21 cellular contexts compared by ENCODE assay signal in the genomic region with DNA sequence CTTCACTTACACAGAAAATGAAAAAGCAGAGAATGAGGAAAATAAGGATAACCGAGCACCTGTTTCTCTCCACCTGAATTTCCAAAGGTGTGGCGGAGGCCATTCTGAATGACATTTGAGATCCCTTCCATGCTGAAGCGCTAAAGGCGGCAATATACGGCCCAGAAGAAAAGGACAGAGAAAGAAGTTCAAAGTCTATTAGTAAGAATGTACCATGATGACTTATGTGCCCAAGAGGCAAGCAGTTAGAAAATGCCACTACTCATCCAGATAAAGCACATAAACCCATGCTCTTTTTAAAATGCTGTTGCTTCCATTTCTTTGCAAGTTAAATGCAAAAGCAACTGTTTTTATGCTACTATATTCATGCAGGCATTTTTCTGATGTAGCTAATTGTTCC. TPM values are rescaled to one million over a fixed set of nuclear protein-coding genes. Genes with fewer than 3 reads are reported as not detected.
DNase-seq lines count a peak whose midpoint lies in the region; ATAC-seq and TF ChIP-seq lines count a peak whose summit lies in the region.
"Had no signal": no experiment of that assay in that cellular context is flagged by ENCODE, and none has a peak within 500 bp of the region (broad histone marks: within the 10 kb centered on the region; RNA-seq: fewer than 3 reads in every experiment).

No MANE protein-coding gene starts in this region.

- TF ChIP-seq CTCF in heart left ventricle (IDR thresholded peaks at IDR 0.05) (no peak), left lung (IDR thresholded peaks at IDR 0.05) (no peak)

- H3K9ac ChIP-seq in adipocyte (ENCODE audit: low read length) (peak overlapping the region; percentile 62), subcutaneous abdominal adipose tissue (ENCODE audit: low read length in 5 of 5) (no peak overlapping the region)
- H3K9ac ChIP-seq: parathyroid adenoma had no signal

- DNase-seq in heart left ventricle = no peak
- DNase-seq in right cardiac atrium = no peak
- DNase-seq in adipocyte (ENCODE audit: low read depth) = no peak
- DNase-seq in left lung = no peak
- no peak for DNase-seq in MV-4-11 (lab: John Stamatoyannopoulos, UW)
- no peak for DNase-seq in naive thymus-derived CD8-positive, alpha-beta T cell
- DNase-seq: activated CD4-positive, alpha-beta T cell treated with anti-CD3 and anti-CD28 coated beads for 4 hours; activated naive CD8-positive, alpha-beta T cell treated with anti-CD3 and anti-CD28 coated beads, Interleukin-2, amount 50 U/mL, for 24 hours; glutamatergic neuron; MM.1S; NCI-H82; stimulated activated CD4-positive, alpha-beta T cell treated with anti-CD3 and anti-CD28 coated beads, Interleukin-4, amount 100 ng/mL, for 24 hours; stomach had no signal

- H3K36me3 ChIP-seq in heart left ventricle (peaks cover 0 to 26% (median 5%) of the 10 kb centered on the region in 9 donors), adipocyte (ENCODE audit: control insufficient read depth, insufficient read depth, low read length, severe bottlenecking) (peaks cover 30% of the 10 kb centered on the region), left lung (peaks cover 0 to 9% of the 10 kb centered on the region in 2 donors), subcutaneous abdominal adipose tissue (ENCODE audit: control insufficient read depth in 5 of 5, insufficient read depth in 5 of 5, low read length in 5 of 5) (peaks cover 8 to 12% (median 8%) of the 10 kb centered on the region in 5 donors)
- H3K36me3 ChIP-seq: cardiac muscle cell had no signal

- H3K27me3 ChIP-seq in heart left ventricle (no peaks in the 10 kb centered on the region), right cardiac atrium (ENCODE audit: control insufficient read depth, insufficient read depth) (no peaks in the 10 kb centered on the region), adipocyte (replicated peaks; ENCODE audit: control insufficient read depth, insufficient read depth, low read length) (no peaks in the 10 kb centered on the region), left lung (no peaks in the 10 kb centered on the region), subcutaneous abdominal adipose tissue (ENCODE audit: control insufficient read depth in 5 of 5, insufficient read depth in 4 of 5, low read length in 5 of 5) (no peaks in the 10 kb centered on the region)
- H3K27me3 ChIP-seq: BLaER1 treated with 17β-estradiol and CSF1 and Interleukin-3, amounts not matched to agents 10 nM and 100 nM; cardiac muscle cell; stomach had no signal

- H3K27ac Mint-ChIP-seq in naive thymus-derived CD8-positive, alpha-beta T cell = no peak overlapping the region
- H3K27ac Mint-ChIP-seq: activated naive CD8-positive, alpha-beta T cell treated with anti-CD3 and anti-CD28 coated beads, Interleukin-2, amount 50 U/mL, for 24 hours; GM23338; natural killer cell treated with Interleukin-12 subunit alpha and Interleukin-12 subunit beta and Interleukin-15 and Interleukin-18, amount 100 ng/mL, for 72 hours had no signal

- H3K9me3 ChIP-seq in heart left ventricle = no peaks in the 10 kb centered on the region
- H3K9me3 ChIP-seq in right cardiac atrium (ENCODE audit: control insufficient read depth, low read length) = no peaks in the 10 kb centered on the region
- H3K9me3 ChIP-seq in adipocyte (ENCODE audit: control insufficient read depth, low read length) = no peaks in the 10 kb centered on the region
- H3K9me3 ChIP-seq in left lung = no peaks in the 10 kb centered on the region
- H3K9me3 ChIP-seq in subcutaneous abdominal adipose tissue (ENCODE audit: control insufficient read depth in 5 of 5, low read length in 5 of 5) = no peaks in the 10 kb centered on the region
- H3K9me3 ChIP-seq: stomach had no signal

- intact Hi-C loops in heart left ventricle (cut with DNase I) (no loop called here), right cardiac atrium (cut with DNase I) (no loop called here), left lung (cut with DNase I) (no loop called here)

- H3K27ac ChIP-seq in heart left ventricle (peak overlapping the region in 9 of 12 donors; percentile 26 to 76 (median 56)), right cardiac atrium (ENCODE audit: low read length) (no peak overlapping the region), left lung (peak overlapping the region; percentile 72 to 79), subcutaneous abdominal adipose tissue (ENCODE audit: low read depth, low read length) (peak overlapping the region; percentile 70)
- H3K27ac ChIP-seq: cardiac muscle cell, parathyroid adenoma had no signal

- TF ChIP-seq POLR2A in heart left ventricle (IDR thresholded peaks at IDR 0.05) = no peak

- H3K27me3 Mint-ChIP-seq in naive thymus-derived CD8-positive, alpha-beta T cell = no peaks in the 10 kb centered on the region
- H3K27me3 Mint-ChIP-seq: activated naive CD8-positive, alpha-beta T cell treated with anti-CD3 and anti-CD28 coated beads, Interleukin-2, amount 50 U/mL, for 24 hours; natural killer cell treated with Interleukin-12 subunit alpha and Interleukin-12 subunit beta and Interleukin-15 and Interleukin-18, amount 100 ng/mL, for 72 hours had no signal

- no peak overlapping the region for H3K4me3 Mint-ChIP-seq in naive thymus-derived CD8-positive, alpha-beta T cell
- H3K4me3 Mint-ChIP-seq: activated naive CD8-positive, alpha-beta T cell treated with anti-CD3 and anti-CD28 coated beads, Interleukin-2, amount 50 U/mL, for 24 hours; GM23338; natural killer cell treated with Interleukin-12 subunit alpha and Interleukin-12 subunit beta and Interleukin-15 and Interleukin-18, amount 100 ng/mL, for 72 hours had no signal

- H3K36me3 Mint-ChIP-seq in naive thymus-derived CD8-positive, alpha-beta T cell = peaks cover 11 to 69% (median 32%) of the 10 kb centered on the region in 3 donors

- H3K4me1 ChIP-seq in heart left ventricle (peaks cover 0 to 47% (median 9%) of the 10 kb centered on the region in 12 donors), right cardiac atrium (ENCODE audit: control insufficient read depth, insufficient read depth, low read length) (no peaks in the 10 kb centered on the region), adipocyte (ENCODE audit: control insufficient read depth, insufficient read depth, low read length) (peaks cover 82% of the 10 kb centered on the region), left lung (peaks cover 14 to 57% of the 10 kb centered on the region in 2 donors), subcutaneous abdominal adipose tissue (ENCODE audit: control insufficient read depth in 5 of 5, insufficient read depth in 5 of 5, low read length in 5 of 5) (peaks cover 4 to 38% (median 32%) of the 10 kb centered on the region in 5 donors)
- H3K4me1 ChIP-seq: parathyroid adenoma had no signal

- ATAC-seq in heart left ventricle (no peak), right cardiac atrium (no peak), left lung (no peak), HG02623 (IDR thresholded peaks at IDR 0.05; ENCODE audit: unreplicated experiment) (no peak)
- ATAC-seq in naive thymus-derived CD8-positive, alpha-beta T cell = no peak
- ATAC-seq: activated naive CD8-positive, alpha-beta T cell treated with anti-CD3 and anti-CD28 coated beads, Interleukin-2, amount 50 U/mL, for 24 hours; GM23338; natural killer cell treated with Interleukin-12 subunit alpha and Interleukin-12 subunit beta and Interleukin-15 and Interleukin-18, amount 100 ng/mL, for 72 hours had no signal

- 97 to 99% (median 98%) methylated on average over 5 of the region's 5 CpGs for WGBS in heart left ventricle, 4 donors
- WGBS in right cardiac atrium = 98% methylated on average over 5 of the region's 5 CpGs

- H3K4me1 Mint-ChIP-seq in naive thymus-derived CD8-positive, alpha-beta T cell = peaks cover 2 to 13% (median 9%) of the 10 kb centered on the region in 4 donors
- H3K4me1 Mint-ChIP-seq: activated naive CD8-positive, alpha-beta T cell treated with anti-CD3 and anti-CD28 coated beads, Interleukin-2, amount 50 U/mL, for 24 hours had no signal

- POLR2A ChIA-PET in naive thymus-derived CD8-positive, alpha-beta T cell (lab: Charles Lee) = no interaction called here

- H3K9me3 Mint-ChIP-seq in naive thymus-derived CD8-positive, alpha-beta T cell = no peaks in the 10 kb centered on the region
- H3K9me3 Mint-ChIP-seq: activated naive CD8-positive, alpha-beta T cell treated with anti-CD3 and anti-CD28 coated beads, Interleukin-2, amount 50 U/mL, for 24 hours; GM23338; natural killer cell treated with Interleukin-12 subunit alpha and Interleukin-12 subunit beta and Interleukin-15 and Interleukin-18, amount 100 ng/mL, for 72 hours had no signal

- H3K4me3 ChIP-seq in heart left ventricle (no peak overlapping the region), right cardiac atrium (ENCODE audit: low read length) (no peak overlapping the region), adipocyte (ENCODE audit: low read length) (peak overlapping the region; percentile 23), left lung (no peak overlapping the region), subcutaneous abdominal adipose tissue (ENCODE audit: low read depth in 1 of 5, low read length in 5 of 5) (no peak overlapping the region)
- H3K4me3 ChIP-seq: BLaER1 treated with 17β-estradiol and CSF1 and Interleukin-3, amounts not matched to agents 10 nM and 100 nM; cardiac muscle cell; GM23338; skin epidermis; stomach had no signal

RNA-seq across cellular contexts. Expression of gene FEZ2, which starts 37.2 kb away (rescaled TPM):
- total RNA-seq in heart left ventricle = 10 to 100 TPM; 39.4 to 55.4 (median 50.2) TPM
- 10 to 100 TPM; 26.5 to 29.8 TPM for polyA plus RNA-seq in heart left ventricle
- 10 to 100 TPM; 50.2 to 65.6 (median 58.0) TPM for total RNA-seq in right cardiac atrium
- 52.3 TPM for polyA plus RNA-seq in right cardiac atrium
- 10 to 100 TPM; 47.5 to 53.2 TPM for total RNA-seq in left lung
- 10 to 100 TPM; 11.9 to 15.2 TPM for total RNA-seq in naive thymus-derived CD8-positive, alpha-beta T cell
- polyA plus RNA-seq in naive thymus-derived CD8-positive, alpha-beta T cell = 1 to 10 TPM; 1.5 to 2.1 (median 1.5) TPM
